Comparison of ENCODE assay signal across 17 cellular contexts in the genomic region with DNA sequence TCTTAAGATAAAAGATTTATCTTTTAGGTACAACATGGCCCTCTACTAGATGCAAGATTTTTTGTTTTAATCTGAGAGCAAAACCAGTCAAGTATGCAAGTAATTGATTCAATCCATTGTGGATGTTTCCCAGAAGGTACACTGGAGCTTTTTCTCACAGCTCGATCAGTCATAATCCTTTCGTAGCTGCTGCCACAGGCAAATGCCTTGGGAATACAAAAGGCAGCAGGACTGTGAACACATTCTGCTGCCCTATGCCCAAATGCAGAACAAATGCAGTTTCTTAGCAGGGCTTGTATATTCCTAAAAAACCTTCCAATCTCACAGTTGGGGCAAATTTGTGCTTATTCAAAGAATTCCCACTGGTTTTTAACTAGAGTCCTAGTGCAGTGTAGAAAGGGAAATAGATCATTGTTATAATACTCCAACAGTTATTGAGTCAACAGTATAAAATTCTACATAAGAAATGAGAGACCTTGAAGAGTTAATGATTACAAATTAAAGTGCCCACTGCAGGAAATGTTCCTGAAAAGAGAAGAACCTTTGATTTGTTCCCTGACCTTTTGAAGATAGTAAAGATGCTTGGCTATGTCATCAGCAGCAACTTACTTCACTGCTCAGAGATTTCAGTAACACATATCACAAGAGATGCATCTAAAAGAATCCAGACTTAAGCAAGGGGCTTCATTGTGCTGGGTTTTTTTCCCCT. TPM values are rescaled to one million over a fixed set of nuclear protein-coding genes. Genes with fewer than 3 reads are reported as not detected.
DNase-seq lines count a peak whose midpoint lies in the region; ATAC-seq and TF ChIP-seq lines count a peak whose summit lies in the region.
"Had no signal": no experiment of that assay in that cellular context is flagged by ENCODE, and none has a peak within 500 bp of the region (broad histone marks: within the 10 kb centered on the region; RNA-seq: fewer than 3 reads in every experiment).

No MANE protein-coding gene starts in this region.

- no peaks in the 10 kb centered on the region for H4K20me1 ChIP-seq in mammary epithelial cell (ENCODE audit: insufficient read depth, low read length)

- H3K4me1 ChIP-seq in mammary epithelial cell (ENCODE audit: insufficient read depth, low read length) (no peaks in the 10 kb centered on the region), gastrocnemius medialis (no peaks in the 10 kb centered on the region)
- H3K4me1 ChIP-seq: thyroid gland had no signal

- H3K27me3 ChIP-seq in mammary epithelial cell (ENCODE audit: insufficient read depth, low read length) = no peaks in the 10 kb centered on the region
- no peaks in the 10 kb centered on the region for H3K27me3 ChIP-seq in gastrocnemius medialis
- H3K27me3 ChIP-seq: heart left ventricle, thyroid gland had no signal

- H3K4me2 ChIP-seq in mammary epithelial cell (ENCODE audit: insufficient read depth, low read depth, low read length) = no peak overlapping the region

- no peak for ATAC-seq in effector memory CD8-positive, alpha-beta T cell (replicated peaks)
- no peak for ATAC-seq in naive thymus-derived CD8-positive, alpha-beta T cell
- no peak for ATAC-seq in gastrocnemius medialis
- ATAC-seq: heart left ventricle had no signal

- H3K27ac ChIP-seq in mammary epithelial cell (ENCODE audit: insufficient read depth, low read depth, low read length) = no peak overlapping the region
- no peak overlapping the region for H3K27ac ChIP-seq in gastrocnemius medialis
- H3K27ac ChIP-seq: heart left ventricle, RWPE1, thyroid gland had no signal

- peaks cover 5% of the 10 kb centered on the region for H3K4me1 Mint-ChIP-seq in MCF 10A (ENCODE audit: insufficient read depth, unreplicated experiment)
- H3K4me1 Mint-ChIP-seq in effector memory CD8-positive, alpha-beta T cell (ENCODE audit: low read depth in 2 of 2) = peaks cover 38 to 57% of the 10 kb centered on the region in 2 donors
- H3K4me1 Mint-ChIP-seq in naive thymus-derived CD8-positive, alpha-beta T cell = peaks cover 36 to 81% (median 68%) of the 10 kb centered on the region in 4 donors

- H3K4me3 ChIP-seq in mammary epithelial cell (replicated peaks in 1 of 3; ENCODE audit: insufficient read depth in 1 of 3, low read depth in 2 of 3, low read length in 3 of 3) (no peak overlapping the region), gastrocnemius medialis (no peak overlapping the region)
- H3K4me3 ChIP-seq: heart left ventricle, thyroid gland had no signal

- no peak overlapping the region for H3K9ac ChIP-seq in mammary epithelial cell (ENCODE audit: insufficient read depth, low read length)

- no peak overlapping the region for H3K4me3 Mint-ChIP-seq in MCF 10A (ENCODE audit: unreplicated experiment)
- H3K4me3 Mint-ChIP-seq in effector memory CD8-positive, alpha-beta T cell = peak overlapping the region; percentile 7 to 13
- H3K4me3 Mint-ChIP-seq in naive thymus-derived CD8-positive, alpha-beta T cell = peak overlapping the region in 6 of 10 donors; percentile 19 to 88 (median 43)

- no peaks in the 10 kb centered on the region for H3K27me3 Mint-ChIP-seq in MCF 10A (ENCODE audit: insufficient read depth, unreplicated experiment)
- H3K27me3 Mint-ChIP-seq in effector memory CD8-positive, alpha-beta T cell = no peaks in the 10 kb centered on the region
- H3K27me3 Mint-ChIP-seq in naive thymus-derived CD8-positive, alpha-beta T cell = no peaks in the 10 kb centered on the region

- TF ChIP-seq POLR2A in gastrocnemius medialis (IDR thresholded peaks at IDR 0.05) = no peak

- intact Hi-C loops in MCF 10A (cut with micrococcal nuclease) (no loop called here), mammary epithelial cell (cut with micrococcal nuclease) (no loop called here), gastrocnemius medialis (cut with DNase I; ENCODE audit: low total_unique reads) (no loop called here)

- dilution Hi-C loops in mammary epithelial cell (cut with HindIII; ENCODE audit: low sequenced_read_pairs) = no loop called here

- H3K36me3 ChIP-seq in mammary epithelial cell (ENCODE audit: insufficient read depth, low read length) (no peaks in the 10 kb centered on the region), gastrocnemius medialis (no peaks in the 10 kb centered on the region)

- peak overlapping the region; percentile 33 for H3K27ac Mint-ChIP-seq in MCF 10A (ENCODE audit: low read depth, unreplicated experiment)
- H3K27ac Mint-ChIP-seq in effector memory CD8-positive, alpha-beta T cell = peak overlapping the region; percentile 69 to 77
- peak overlapping the region; percentile 3 to 84 (median 44) for H3K27ac Mint-ChIP-seq in naive thymus-derived CD8-positive, alpha-beta T cell

- peaks cover 14% of the 10 kb centered on the region for H3K79me2 ChIP-seq in mammary epithelial cell (ENCODE audit: insufficient read depth, low read length)

- in situ Hi-C loops in mammary epithelial cell (cut with MboI; ENCODE audit: low sequenced_read_pairs in 2 of 2) = no loop called here
- in situ Hi-C loops in gastrocnemius medialis (cut with MboI; ENCODE audit: low sequenced_read_pairs in 4 of 4) = loop anchor here in 1 of 4 donors (25.0 kb wide), 1 partner anchor 576 kb away; a partner anchor contains a TSS
- in situ Hi-C loops in GM13976 (cut with MboI; ENCODE audit: low sequenced_read_pairs, unreplicated experiment) = no loop called here

- WGBS in mammary epithelial cell (ENCODE audit: low coverage, missing lambda C conversion rate) = 88% methylated on average over 2 of the region's 2 CpGs

- POLR2A ChIA-PET in MCF 10A (lab: Yijun Ruan, JAX) = no interaction called here
- POLR2A ChIA-PET in naive thymus-derived CD8-positive, alpha-beta T cell (lab: Charles Lee) = interaction anchor here (1.0 to 2.8 kb wide), 3 partner anchors 8 to 37 kb away, joined by 3 to 7 read pairs (median 5); no protein-coding TSS in a partner anchor

- no peak for DNase-seq in MCF 10A (ENCODE audit: unreplicated experiment)
- no peak for DNase-seq in mammary epithelial cell
- no peak for DNase-seq in effector memory CD8-positive, alpha-beta T cell
- no peak for DNase-seq in naive thymus-derived CD8-positive, alpha-beta T cell
- no peak for DNase-seq in NCI-H1436 treated with DMSO at 0.1 percent for 48 hours (lab: John Stamatoyannopoulos, UW)
- no peak for DNase-seq in gastrocnemius medialis
- no peak for DNase-seq in NCI-H510A treated with DMSO at 0.1 percent for 48 hours (lab: John Stamatoyannopoulos, UW)
- no peak for DNase-seq in GM13976 (ENCODE audit: low spot score)
- DNase-seq: heart left ventricle, NCI-H1436, NCI-H524, T-helper 2 cell, thyroid gland had no signal

- H3K9me3 ChIP-seq in mammary epithelial cell (replicated peaks; ENCODE audit: insufficient read depth, low read length) = no peaks in the 10 kb centered on the region
- H3K9me3 ChIP-seq in gastrocnemius medialis = no peaks in the 10 kb centered on the region
- H3K9me3 ChIP-seq: heart left ventricle, thyroid gland had no signal

- TF ChIP-seq CTCF in MCF 10A (IDR thresholded peaks at IDR 0.05; ENCODE audit: unreplicated experiment) (no peak), mammary epithelial cell (conservative IDR thresholded peaks at IDR 0.05 in 1 of 2, IDR thresholded peaks at IDR 0.05 in 1 of 2; ENCODE audit: extremely low read depth in 1 of 2, insufficient read depth in 1 of 2, low read depth in 1 of 2, low read length in 2 of 2) (no peak), gastrocnemius medialis (IDR thresholded peaks at IDR 0.05 in 4 of 5, conservative IDR thresholded peaks at IDR 0.05 in 1 of 5) (no peak), GM13976 (IDR thresholded peaks at IDR 0.05; ENCODE audit: borderline replicate concordance, control extremely low read depth, extremely low read depth, insufficient read depth, missing control alignments) (no peak)

- H3K36me3 Mint-ChIP-seq in MCF 10A (ENCODE audit: insufficient read depth, unreplicated experiment) = peaks cover 12% of the 10 kb centered on the region
- H3K36me3 Mint-ChIP-seq in effector memory CD8-positive, alpha-beta T cell (ENCODE audit: insufficient read depth) = peaks cover 66% of the 10 kb centered on the region
- H3K36me3 Mint-ChIP-seq in naive thymus-derived CD8-positive, alpha-beta T cell = peaks cover 0 to 76% (median 16%) of the 10 kb centered on the region in 3 donors

- CTCF ChIA-PET in MCF 10A (lab: Yijun Ruan, JAX) (interaction anchor here (1.2 kb wide), 2 partner anchors 49 to 68 kb away, joined by 3 to 4 read pairs; no protein-coding TSS in a partner anchor), mammary epithelial cell (lab: Charles Lee; ENCODE audit: low non-redundant PET) (no interaction called here)

- BruUV-seq in MCF 10A (replicated peaks; lab: Mats Ljungman, UMichigan) = no TSS peak
- no TSS peak for BruUV-seq in mammary epithelial cell (replicated peaks; lab: Mats Ljungman, UMichigan)

- H2AFZ ChIP-seq in mammary epithelial cell (ENCODE audit: low read depth, low read length) = no peak overlapping the region

- no peaks in the 10 kb centered on the region for H3K9me3 Mint-ChIP-seq in MCF 10A (ENCODE audit: unreplicated experiment)
- no peaks in the 10 kb centered on the region for H3K9me3 Mint-ChIP-seq in effector memory CD8-positive, alpha-beta T cell
- no peaks in the 10 kb centered on the region for H3K9me3 Mint-ChIP-seq in naive thymus-derived CD8-positive, alpha-beta T cell

RNA-seq across cellular contexts. Expression of a gene that starts 14.1 kb away (rescaled TPM):
- total RNA-seq in MCF 10A (2022) (7.6 and 7.8 TPM in 2 replicates), mammary epithelial cell (10 to 100 TPM in 1 of 2 donors, 1 to 10 TPM in 1; 8.7 to 18.8 TPM), gastrocnemius medialis (1 to 10 TPM; 1.0 to 2.2 (median 1.9) TPM)
- 68.1 TPM for polyA plus RNA-seq in mammary epithelial cell
- polyA minus RNA-seq in mammary epithelial cell = 61.3 TPM
- total RNA-seq in naive thymus-derived CD8-positive, alpha-beta T cell = 100 to 1,000 TPM; 200 TPM
- polyA plus RNA-seq in naive thymus-derived CD8-positive, alpha-beta T cell = 100 to 1,000 TPM; 208 to 261 (median 220) TPM

RNA-seq across cellular contexts. Expression of a gene that starts 17.3 kb away (rescaled TPM):
- total RNA-seq in MCF 10A (2022) (72.9 and 86.2 TPM in 2 replicates), mammary epithelial cell (10 to 100 TPM; 48.5 to 72.2 TPM), gastrocnemius medialis (10 to 100 TPM; 59.0 to 94.7 (median 90.6) TPM)
- polyA plus RNA-seq in mammary epithelial cell = 24.4 TPM
- 39.6 TPM for polyA minus RNA-seq in mammary epithelial cell
- total RNA-seq in naive thymus-derived CD8-positive, alpha-beta T cell = 10 to 100 TPM; 46.1 to 49.6 TPM
- polyA plus RNA-seq in naive thymus-derived CD8-positive, alpha-beta T cell = 1 to 10 TPM; 4.8 to 9.4 (median 7.1) TPM

RNA-seq across cellular contexts. Expression of a gene that starts 53.6 kb away (rescaled TPM):
- total RNA-seq in MCF 10A (2022) (not detected in 2 replicates), mammary epithelial cell (not detected), gastrocnemius medialis (not detected)
- polyA plus RNA-seq in mammary epithelial cell = not detected
- not detected for polyA minus RNA-seq in mammary epithelial cell
- 1 to 10 TPM in 1 of 2 experiments, under 1 TPM in 1; 0.94 to 1.1 TPM for total RNA-seq in naive thymus-derived CD8-positive, alpha-beta T cell
- polyA plus RNA-seq in naive thymus-derived CD8-positive, alpha-beta T cell = not detected
- total RNA-seq: bronchial epithelial cell, heart left ventricle, lower leg skin, omental fat pad, thyroid gland had no signal
- polyA plus RNA-seq: heart left ventricle had no signal

Comparison
In these comparisons a context has a peak if more than half of its experiments do, and no peak if none do; other contexts are left out.
1. RNA of a gene that starts 14.1 kb away (total RNA-seq): 200 TPM in naive thymus-derived CD8-positive, alpha-beta T cell; 8.7 to 18.8 TPM in mammary epithelial cell, 7.6 to 7.8 TPM in MCF 10A and 1.0 to 2.2 TPM in gastrocnemius medialis; every median in the first group is over 10 times any median in the second.
2. Peak in every context shown above with its lines, with median percentiles within 50 percentile points of each other: H3K27ac Mint-ChIP-seq.